In the genomic region with DNA sequence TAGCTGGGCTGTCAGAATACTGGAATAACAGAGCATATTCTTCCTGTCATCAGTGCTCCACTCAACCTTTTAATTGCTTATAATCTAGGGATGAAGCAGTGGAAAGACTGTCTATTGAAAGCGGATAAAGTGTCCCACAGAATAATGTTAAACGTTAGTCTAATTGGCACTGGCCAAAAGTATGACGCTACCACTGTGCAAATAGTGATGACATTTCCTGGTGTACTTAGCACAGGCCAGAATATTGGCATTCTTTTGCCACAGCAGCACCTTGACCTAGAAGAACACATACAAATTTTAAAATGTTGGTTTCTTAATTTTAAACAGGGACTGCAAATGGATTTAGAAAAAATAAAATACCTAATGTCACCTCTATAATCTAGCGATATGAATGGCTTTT, we compare ENCODE assay signal across 22 cellular contexts.
"Had no signal": no experiment of that assay in that cellular context is flagged by ENCODE, and none has a peak within 500 bp of the region (broad histone marks: within the 10 kb centered on the region; RNA-seq: fewer than 3 reads in every experiment).

No MANE protein-coding gene starts in this region.

- H3K27ac ChIP-seq: RWPE1, SJCRH30 had no signal

- H3K27me3 ChIP-seq: SJCRH30 had no signal

- ATAC-seq: Panc1, SK-N-SH treated with all-trans-retinoic acid at 6 μM for 48 hours, T-helper 17 cell had no signal

- H3K4me1 ChIP-seq: SJCRH30 had no signal

- DNase-seq: KBM-7; MV-4-11; NCI-H1048; NCI-H1105; NCI-H1436 treated with DMSO at 0.1 percent for 48 hours; NCI-H1694; NCI-H187 treated with DMSO at 0.1 percent for 48 hours; NCI-H2081 treated with DMSO at 0.1 percent for 48 hours; NCI-H2171; NCI-H226; NCI-H446; NCI-H510A; NCI-H524 treated with DMSO at 0.1 percent for 48 hours; NCI-H69; NK-92 treated with Interleukin-12 subunit alpha and Interleukin-12 subunit beta, amount 100 ng/mL, for 24 hours; SHP77; SJCRH30; T-helper 1 cell; T-helper 17 cell had no signal
